In genomic region chr14:65228436-65228835, GRCh38 we compare ENCODE assay signal across 10 cellular contexts.
DNase-seq lines count a peak whose midpoint lies in the region; ATAC-seq, FAIRE-seq and TF ChIP-seq lines count a peak whose summit lies in the region.
"Had no signal": no experiment of that assay in that cellular context is flagged by ENCODE, and none has a peak within 500 bp of the region (broad histone marks: within the 10 kb centered on the region; RNA-seq: fewer than 3 reads in every experiment).

No MANE protein-coding gene starts in this region.

- peak in 1 of 2 experiments; percentile 96; a peak in 2 of 4 replicates for TF ChIP-seq EP300 in GM12878 (IDR thresholded peaks at IDR 0.05; ENCODE audit: borderline replicate concordance in 1 of 2, control insufficient read depth in 1 of 2, low read depth in 2 of 2, low read length in 2 of 2)

- peak; percentile 100 for FAIRE-seq in GM12878 (lab: Jason Lieb, UNC)

- TF ChIP-seq RAD21 in GM12878 (IDR thresholded peaks at IDR 0.05; ENCODE audit: insufficient read depth, low read depth, low read length) = peak; percentile 29

- H3K4me3 Mint-ChIP-seq in Calu3 (ENCODE audit: low read depth, unreplicated experiment) = peak overlapping the region; percentile 66

- BruUV-seq in Calu3 (replicated peaks; lab: Mats Ljungman, UMichigan) (no TSS peak), GM12878 (replicated peaks; lab: Mats Ljungman, UMichigan) (no TSS peak)

- SMC1A ChIA-PET in GM12878 (lab: Charles Lee; ENCODE audit: uncharacterized antibody, unreplicated experiment) = interaction anchor here (0.7 to 8.2 kb wide), 21 partner anchors 11 to 597 kb away, joined by 3 to 50 read pairs (median 4); no protein-coding TSS in a partner anchor

- RAD21 ChIA-PET in GM12878 (lab: Charles Lee; ENCODE audit: unreplicated experiment) = interaction anchor here (0.7 to 6.2 kb wide), 9 partner anchors 22 to 187 kb away, joined by 3 to 30 read pairs (median 4); no protein-coding TSS in a partner anchor

- no peaks in the 10 kb centered on the region for H3K9me3 ChIP-seq in GM12878 (replicated peaks; ENCODE audit: control insufficient read depth, insufficient read depth, low read length)
- H3K9me3 ChIP-seq: esophagus squamous epithelium had no signal

- peak overlapping the region; percentile 97 for H3K27ac Mint-ChIP-seq in Calu3 (ENCODE audit: unreplicated experiment)

- no peak for TF ChIP-seq POLR2A in GM12878 (IDR thresholded peaks at IDR 0.05; ENCODE audit: low read depth, low read length)

- no peaks in the 10 kb centered on the region for H3K27me3 ChIP-seq in GM12878 (replicated peaks in 1 of 2; ENCODE audit: control insufficient read depth in 2 of 2, insufficient read depth in 2 of 2, low read length in 1 of 2)
- H3K27me3 ChIP-seq: esophagus squamous epithelium had no signal

- no peak overlapping the region for H2AFZ ChIP-seq in GM12878 (ENCODE audit: control insufficient read depth, low read depth, low read length)

- DNase-seq in Calu3 = no peak
- DNase-seq in GM12878 (ENCODE audit: low read depth, low spot score) = peak; percentile 92
- DNase-seq in NCI-H526 treated with DMSO at 0.1 percent for 48 hours (lab: John Stamatoyannopoulos, UW) = no peak
- DNase-seq in ureter (ENCODE audit: low spot score) = no peak
- no peak for DNase-seq in NCI-H446 (lab: John Stamatoyannopoulos, UW)
- no peak for DNase-seq in dedifferentiated amniotic fluid mesenchymal stem cell (ENCODE audit: extremely low spot score)
- DNase-seq: esophagus squamous epithelium had no signal

- intact Hi-C loops in Calu3 (cut with micrococcal nuclease; ENCODE audit: unreplicated experiment) (loop anchor here (5.0 kb wide), 1 partner anchor 51 kb away; no protein-coding TSS in a partner anchor), GM12878 (cut with micrococcal nuclease; ENCODE audit: unreplicated experiment) (loop anchor here (1.0 to 10.0 kb wide), 5 partner anchors 18 to 376 kb away; no protein-coding TSS in a partner anchor)

- WGBS in GM12878 (ENCODE audit: insufficient coverage, insufficient replicate concordance, low lambda C conversion rate, missing lambda C conversion rate) = 0% methylated on average over 2 of the region's 2 CpGs

- TF ChIP-seq CTCF in Calu3 (IDR thresholded peaks at IDR 0.05; ENCODE audit: unreplicated experiment) (no peak), GM12878 (IDR thresholded peaks at IDR 0.05 in 2 of 3, conservative IDR thresholded peaks at IDR 0.05 in 1 of 3; ENCODE audit: control insufficient read depth in 2 of 3, extremely low read depth in 1 of 3, insufficient read depth in 1 of 3, low read depth in 3 of 3, low read length in 3 of 3) (no peak)

- no peaks in the 10 kb centered on the region for H4K20me1 ChIP-seq in GM12878 (ENCODE audit: control insufficient read depth, insufficient read depth)

- peak overlapping the region; percentile 80 for H3K27ac ChIP-seq in GM12878 (ENCODE audit: control insufficient read depth, insufficient read depth)

- in situ Hi-C loops in GM12878 (cut with MboI) = loop anchor here (10.0 kb wide), 1 partner anchor 596 kb away; no protein-coding TSS in a partner anchor

- H3K4me1 Mint-ChIP-seq in Calu3 (ENCODE audit: low read depth, unreplicated experiment) = peaks cover 65% of the 10 kb centered on the region

- H3K4me2 ChIP-seq in GM12878 (ENCODE audit: control insufficient read depth, insufficient read depth) = peak overlapping the region; percentile 94

- no peaks in the 10 kb centered on the region for H3K27me3 Mint-ChIP-seq in Calu3 (ENCODE audit: unreplicated experiment)

- H3K79me2 ChIP-seq in GM12878 (ENCODE audit: control insufficient read depth, insufficient read depth, low read length) = no peaks in the 10 kb centered on the region

- POLR2A ChIA-PET in GM12878 (lab: Charles Lee) = interaction anchor here (0.6 to 1.8 kb wide), 5 partner anchors 21 to 493 kb away, joined by 3 to 7 read pairs (median 4); no protein-coding TSS in a partner anchor

- CTCF ChIA-PET in Calu3 (lab: Charles Lee) (interaction anchor here (2.5 kb wide), 1 partner anchor 10 kb away, joined by 14 read pairs; no protein-coding TSS in a partner anchor), GM12878 (lab: Yijun Ruan, JAX) (interaction anchor here (1.0 to 14.4 kb wide), 12 partner anchors 11 to 596 kb away, joined by 3 to 136 read pairs (median 4); partner anchors contain the start of gene FUT8)

- H3K36me3 ChIP-seq in GM12878 (ENCODE audit: control insufficient read depth in 2 of 2, insufficient read depth in 2 of 2, low read length in 1 of 2) = no peaks in the 10 kb centered on the region; a peak in 1 of 4 replicates
- H3K36me3 ChIP-seq: esophagus squamous epithelium had no signal

- peak; percentile 91 for ATAC-seq in GM19455 (IDR thresholded peaks at IDR 0.05; ENCODE audit: unreplicated experiment)
- ATAC-seq in HG03280 (IDR thresholded peaks at IDR 0.05; ENCODE audit: unreplicated experiment) = peak; percentile 87
- peak; percentile 93 for ATAC-seq in GM12878

- peaks cover 2% of the 10 kb centered on the region for H3K9me3 Mint-ChIP-seq in Calu3 (ENCODE audit: low read depth, unreplicated experiment)

- peaks cover 47% of the 10 kb centered on the region for H3K4me1 ChIP-seq in GM12878 (ENCODE audit: control insufficient read depth, insufficient read depth, low read length)

- no peak overlapping the region for H3K9ac ChIP-seq in GM12878 (ENCODE audit: control insufficient read depth, insufficient read depth, low read length)

- H3K36me3 Mint-ChIP-seq in Calu3 (ENCODE audit: insufficient read depth, unreplicated experiment) = peaks cover 27% of the 10 kb centered on the region

- H3K4me3 ChIP-seq in GM12878 = peak overlapping the region; percentile 38; the same call in 1 of the 2 replicates
- H3K4me3 ChIP-seq: esophagus squamous epithelium, SK-N-MC had no signal

TF ChIP-seq in GM12878, 131 proteins besides CTCF, POLR2A, EP300 and RAD21 (continues in another document):
- TF ChIP-seq NBN (IDR thresholded peaks at IDR 0.05) = peak; percentile 77; the same call in 1 of the 2 replicates
- TF ChIP-seq HSF1 (IDR thresholded peaks at IDR 0.05; ENCODE audit: low read depth, low read length) = no peak
- TF ChIP-seq RUNX3 (IDR thresholded peaks at IDR 0.05; ENCODE audit: low read length) = peak; percentile 100
- no peak for TF ChIP-seq MYC (IDR thresholded peaks at IDR 0.05; ENCODE audit: insufficient read depth, insufficient read length, insufficient replicate concordance, low read length, severe bottlenecking)
- TF ChIP-seq SP1 (IDR thresholded peaks at IDR 0.05; ENCODE audit: low read depth, low read length) = peak; percentile 56
- peak; percentile 88 for TF ChIP-seq FOXM1 (IDR thresholded peaks at IDR 0.05; ENCODE audit: low read depth, low read length)
- TF ChIP-seq E2F4 (IDR thresholded peaks at IDR 0.05; ENCODE audit: low read depth, low read length) = no peak
- no peak for TF ChIP-seq CBX3 (IDR thresholded peaks at IDR 0.05; ENCODE audit: borderline replicate concordance, low read depth)
- peak in 1 of 2 experiments; percentile 60; a peak in 1 of 4 replicates for TF ChIP-seq ETV6 (conservative IDR thresholded peaks at IDR 0.05 in 1 of 2, IDR thresholded peaks at IDR 0.05 in 1 of 2; ENCODE audit: borderline replicate concordance in 1 of 2, low read depth in 1 of 2)
- peak; percentile 91 for TF ChIP-seq POU2F2 (IDR thresholded peaks at IDR 0.05; ENCODE audit: borderline replicate concordance, low read depth, low read length)
- TF ChIP-seq IKZF2 (IDR thresholded peaks at IDR 0.05) = peak; percentile 82 to 91
- TF ChIP-seq ZNF274 (IDR thresholded peaks at IDR 0.05; ENCODE audit: insufficient read depth, insufficient read length) = no peak
- peak; percentile 41; the same call in 1 of the 2 replicates for TF ChIP-seq TCF12 (IDR thresholded peaks at IDR 0.05; ENCODE audit: low read depth, low read length)
- TF ChIP-seq CHD4 (IDR thresholded peaks at IDR 0.05) = no peak
- no peak for TF ChIP-seq NRF1 (conservative IDR thresholded peaks at IDR 0.05; ENCODE audit: low read depth, low read length)
- no peak for TF ChIP-seq PAX8 (IDR thresholded peaks at IDR 0.05)
- no peak for TF ChIP-seq IRF3 (IDR thresholded peaks at IDR 0.05)
- TF ChIP-seq PAX5 (IDR thresholded peaks at IDR 0.05; ENCODE audit: borderline replicate concordance, low read depth, low read length) = peak; percentile 90
